Comparison of ENCODE assay signal across 21 cellular contexts in the genomic region with DNA sequence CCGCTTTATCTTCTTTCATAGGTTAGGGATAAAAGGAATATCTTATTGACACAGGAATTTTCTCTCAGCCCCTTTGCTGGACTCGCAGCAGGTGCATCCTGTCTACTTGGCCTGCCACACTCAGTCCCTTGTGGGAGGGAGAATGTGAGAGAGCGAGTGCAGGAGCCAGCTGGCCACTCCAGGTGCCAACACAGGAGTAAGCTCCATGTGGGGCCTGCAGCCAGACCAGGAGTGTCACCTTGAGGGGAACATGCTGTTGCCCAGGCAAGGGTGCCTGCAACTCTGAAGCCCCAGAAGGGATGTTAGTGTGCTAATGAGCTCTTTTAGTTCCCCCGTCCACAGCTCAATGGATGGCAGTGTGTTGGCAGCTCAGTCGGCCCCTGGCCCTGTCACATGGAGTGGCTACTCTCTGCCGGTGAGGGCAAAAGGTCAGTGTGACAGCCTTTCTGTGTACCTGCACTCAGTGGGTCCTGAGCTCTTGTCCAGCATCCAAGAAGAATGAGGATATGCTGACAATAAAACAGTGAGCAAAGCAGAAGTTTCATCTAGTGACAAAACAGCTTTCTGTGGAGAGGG. TPM values are rescaled to one million over a fixed set of nuclear protein-coding genes. Genes with fewer than 3 reads are reported as not detected.
DNase-seq lines count a peak whose midpoint lies in the region; TF ChIP-seq lines count a peak whose summit lies in the region.
"Had no signal": no experiment of that assay in that cellular context is flagged by ENCODE, and none has a peak within 500 bp of the region (broad histone marks: within the 10 kb centered on the region; RNA-seq: fewer than 3 reads in every experiment).

No MANE protein-coding gene starts in this region.

- intact Hi-C loops in ascending aorta (cut with DNase I): no loop called here

- no peak for TF ChIP-seq CTCF in nephron progenitor cell (IDR thresholded peaks at IDR 0.05)
- TF ChIP-seq CTCF in ascending aorta (IDR thresholded peaks at IDR 0.05): no peak

- H3K27ac Mint-ChIP-seq in nephron progenitor cell: peak overlapping the region; percentile 13
- H3K27ac Mint-ChIP-seq: H9 had no signal

- H3K27me3 ChIP-seq in ascending aorta: no peaks in the 10 kb centered on the region
- H3K27me3 ChIP-seq: BLaER1 treated with 17β-estradiol and CSF1 and Interleukin-3, amounts not matched to agents 10 nM and 100 nM had no signal

- no peaks in the 10 kb centered on the region for H3K9me3 ChIP-seq in ascending aorta

- no peak overlapping the region for H3K4me3 ChIP-seq in ascending aorta
- H3K4me3 ChIP-seq: BLaER1 treated with 17β-estradiol and CSF1 and Interleukin-3, amounts not matched to agents 10 nM and 100 nM had no signal

- H3K27me3 Mint-ChIP-seq in nephron progenitor cell (ENCODE audit: low read depth, poor library complexity): peaks cover 16% of the 10 kb centered on the region

- no peaks in the 10 kb centered on the region for H3K36me3 ChIP-seq in ascending aorta
- H3K36me3 ChIP-seq: BLaER1 treated with 17β-estradiol and CSF1 and Interleukin-3, amounts not matched to agents 10 nM and 100 nM had no signal

- no peak overlapping the region for H3K4me3 Mint-ChIP-seq in nephron progenitor cell
- H3K4me3 Mint-ChIP-seq: CD4-positive, alpha-beta memory T cell; H9 had no signal

- H3K4me1 Mint-ChIP-seq in nephron progenitor cell: no peaks in the 10 kb centered on the region

- H3K27ac ChIP-seq in ascending aorta: no peak overlapping the region
- H3K27ac ChIP-seq: BLaER1 treated with 17β-estradiol and CSF1 and Interleukin-3, amounts not matched to agents 10 nM and 100 nM had no signal

- no peaks in the 10 kb centered on the region for H3K4me1 ChIP-seq in ascending aorta

- peak; percentile 15 for DNase-seq in NCI-H2029 (lab: John Stamatoyannopoulos, UW)
- no peak for DNase-seq in NCI-H2029 treated with DMSO at 0.1 percent for 48 hours (lab: John Stamatoyannopoulos, UW)
- DNase-seq in NCI-H510A (lab: John Stamatoyannopoulos, UW): peak; percentile 63
- DNase-seq in dermis blood vessel endothelial cell: peak; percentile 14
- no peak for DNase-seq in nephron progenitor cell
- DNase-seq in NCI-H2171 treated with DMSO at 0.1 percent for 48 hours (lab: John Stamatoyannopoulos, UW): no peak
- DNase-seq in NCI-H526 treated with DMSO at 0.1 percent for 48 hours (lab: John Stamatoyannopoulos, UW): no peak
- no peak for DNase-seq in ascending aorta (ENCODE audit: low spot score in 2 of 2)
- DNase-seq: 8988T; CD4-positive, alpha-beta memory T cell; DMS153; GF-D8; H9; KG1; NCI-H1092 treated with DMSO at 0.1 percent for 48 hours; NCI-H1436 treated with DMSO at 0.1 percent for 48 hours; NCI-H2081 treated with DMSO at 0.1 percent for 48 hours; NCI-H446; NCI-H774; OCI-M1 had no signal

- H3K9me3 Mint-ChIP-seq in nephron progenitor cell: no peaks in the 10 kb centered on the region
- H3K9me3 Mint-ChIP-seq: CD4-positive, alpha-beta memory T cell; H9 had no signal

- no peaks in the 10 kb centered on the region for H3K36me3 Mint-ChIP-seq in nephron progenitor cell (ENCODE audit: low read depth)
- H3K36me3 Mint-ChIP-seq: CD4-positive, alpha-beta memory T cell had no signal

RNA-seq across cellular contexts. Expression of a gene that starts 57.1 kb away (rescaled TPM):
- total RNA-seq in dermis blood vessel endothelial cell: 38.1 and 44.9 TPM in 2 replicates
- total RNA-seq in ascending aorta: 6.5 TPM

Comparison
In these comparisons a context has a peak if more than half of its experiments do, and no peak if none do; other contexts are left out.
1. DNase-seq: peak in NCI-H2029 (single experiment), NCI-H510A (single experiment) and dermis blood vessel endothelial cell (single experiment); none in NCI-H2029 treated with DMSO at 0.1 percent for 48 hours (single experiment), nephron progenitor cell (single experiment), NCI-H2171 treated with DMSO at 0.1 percent for 48 hours (single experiment), NCI-H526 treated with DMSO at 0.1 percent for 48 hours (single experiment) and ascending aorta (0 of 2).